Comparison of ENCODE assay signal across 9 cellular contexts in the genomic region with DNA sequence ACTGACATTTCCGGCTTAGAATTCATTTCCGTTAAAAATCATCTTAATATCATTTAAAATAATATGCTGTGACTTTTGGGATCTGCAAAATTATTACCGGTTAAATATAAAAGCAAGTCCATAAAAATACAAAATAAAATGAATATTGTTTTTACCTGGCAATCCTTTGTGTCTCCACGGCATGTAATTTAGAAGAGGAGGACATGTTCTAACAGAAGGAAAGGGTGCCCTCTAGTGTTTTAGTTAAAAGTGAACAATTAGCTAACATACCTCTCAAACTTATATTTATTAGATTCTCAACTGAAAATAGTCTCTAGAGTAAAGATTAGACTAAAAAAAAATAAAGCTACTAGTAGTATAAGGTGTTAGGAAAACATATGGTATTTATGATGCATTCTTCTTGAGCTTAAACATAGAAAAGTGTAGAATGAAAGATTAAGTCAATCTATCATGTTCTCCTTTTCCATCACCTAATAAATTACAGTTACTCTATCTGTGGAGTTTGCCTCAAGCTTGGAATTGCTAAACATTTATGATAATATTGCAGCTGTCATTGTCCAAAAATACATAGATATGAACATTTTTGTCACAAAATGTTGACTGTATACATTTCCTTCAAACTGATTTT.
DNase-seq lines count a peak whose midpoint lies in the region; ATAC-seq, FAIRE-seq and TF ChIP-seq lines count a peak whose summit lies in the region.
"Had no signal": no experiment of that assay in that cellular context is flagged by ENCODE, and none has a peak within 500 bp of the region (broad histone marks: within the 10 kb centered on the region; RNA-seq: fewer than 3 reads in every experiment).

No MANE protein-coding gene starts in this region.

- H3K79me2 ChIP-seq in smooth muscle cell (ENCODE audit: low read depth): no peaks in the 10 kb centered on the region

- H3F3A ChIP-seq in smooth muscle cell (ENCODE audit: low read depth): no peaks in the 10 kb centered on the region

- TF ChIP-seq CTCF in glutamatergic neuron (IDR thresholded peaks at IDR 0.05; ENCODE audit: partially characterized antibody, unreplicated experiment): peak; percentile 76
- peak; percentile 62 for TF ChIP-seq CTCF in smooth muscle cell (IDR thresholded peaks at IDR 0.05; ENCODE audit: borderline replicate concordance, insufficient read depth, poor library complexity, severe bottlenecking)

- H3K9me3 Mint-ChIP-seq in glutamatergic neuron (ENCODE audit: unreplicated experiment): peaks cover 9% of the 10 kb centered on the region

- H3K27ac ChIP-seq in smooth muscle cell (ENCODE audit: low read depth): no peak overlapping the region
- H3K27ac ChIP-seq: SJSA1 had no signal

- H3K27me3 ChIP-seq in smooth muscle cell (ENCODE audit: low read depth): no peaks in the 10 kb centered on the region
- H3K27me3 ChIP-seq: SJSA1 had no signal

- H3K4me1 ChIP-seq in smooth muscle cell (ENCODE audit: low read depth): no peaks in the 10 kb centered on the region
- H3K4me1 ChIP-seq: SJSA1 had no signal

- H3K36me3 ChIP-seq in smooth muscle cell (ENCODE audit: low read depth): no peaks in the 10 kb centered on the region
- H3K36me3 ChIP-seq: SJSA1 had no signal

- H3K27ac Mint-ChIP-seq in glutamatergic neuron (ENCODE audit: unreplicated experiment): no peak overlapping the region

- no peak overlapping the region for H3K4me3 ChIP-seq in smooth muscle cell
- H3K4me3 ChIP-seq: SJSA1 had no signal

- no peak for ATAC-seq in HG03135 (IDR thresholded peaks at IDR 0.05; ENCODE audit: unreplicated experiment)

- no peaks in the 10 kb centered on the region for H4K20me1 ChIP-seq in smooth muscle cell (ENCODE audit: low read depth)

- no peaks in the 10 kb centered on the region for H3K27me3 Mint-ChIP-seq in glutamatergic neuron (ENCODE audit: unreplicated experiment)

- no peak overlapping the region for H3K4me2 ChIP-seq in smooth muscle cell

- H3K4me3 Mint-ChIP-seq in glutamatergic neuron (ENCODE audit: unreplicated experiment): no peak overlapping the region

- no peak overlapping the region for H3K9ac ChIP-seq in smooth muscle cell (ENCODE audit: low read depth)

- peak; percentile 97 for FAIRE-seq in TTC549 (lab: Jason Lieb, UNC)

- peaks cover 9% of the 10 kb centered on the region for H3K9me3 ChIP-seq in smooth muscle cell (replicated peaks; ENCODE audit: low read depth)
- H3K9me3 ChIP-seq: SJSA1 had no signal

- H3K36me3 Mint-ChIP-seq in glutamatergic neuron (ENCODE audit: unreplicated experiment): peaks cover 5% of the 10 kb centered on the region

- no peak overlapping the region for H2AFZ ChIP-seq in smooth muscle cell (ENCODE audit: low read depth)

- DNase-seq in DMS 273 treated with DMSO at 0.1 percent for 48 hours (lab: John Stamatoyannopoulos, UW): peak; percentile 11
- DNase-seq in H4 (ENCODE audit: low spot score): peak; percentile 29
- peak; percentile 21 for DNase-seq in NCI-H1092 (lab: John Stamatoyannopoulos, UW)
- no peak for DNase-seq in glutamatergic neuron
- DNase-seq in smooth muscle cell (lab: John Stamatoyannopoulos, UW; ENCODE audit: unreplicated experiment): no peak
- no peak for DNase-seq in activated CD4-positive, alpha-beta T cell treated with anti-CD3 and anti-CD28 coated beads, Interleukin-2, amount 50 U/mL, for 48 hours

- WGBS in smooth muscle cell (ENCODE audit: low lambda C conversion rate): 43% methylated on average over 4 of the region's 4 CpGs

- no peaks in the 10 kb centered on the region for H3K4me1 Mint-ChIP-seq in glutamatergic neuron (ENCODE audit: low read depth, unreplicated experiment)

Comparison
In these comparisons a context has a peak if more than half of its experiments do, and no peak if none do; other contexts are left out.
1. DNase-seq: peak in DMS 273 treated with DMSO at 0.1 percent for 48 hours (single experiment), H4 (single experiment) and NCI-H1092 (single experiment); none in glutamatergic neuron (single experiment), smooth muscle cell (single experiment) and activated CD4-positive, alpha-beta T cell treated with anti-CD3 and anti-CD28 coated beads, Interleukin-2, amount 50 U/mL, for 48 hours (0 of 2).